In genomic region chr18:7733642-7734041, GRCh38 we compare ENCODE assay signal across 1 cellular context.
TF ChIP-seq lines count a peak whose summit lies in the region.

No MANE protein-coding gene starts in this region.

TF ChIP-seq in WTC11, 78 proteins besides CTCF, POLR2A, EP300 and RAD21 (continued from another document):
- TF ChIP-seq ZNF532 (CRISPR knock-in tag; IDR thresholded peaks at IDR 0.05; ENCODE audit: borderline replicate concordance) = no peak
- TF ChIP-seq GTF2I (CRISPR knock-in tag; conservative IDR thresholded peaks at IDR 0.05) = no peak
- TF ChIP-seq ZSCAN18 (CRISPR knock-in tag; IDR thresholded peaks at IDR 0.05) = no peak
- no peak for TF ChIP-seq MYBL2 (CRISPR knock-in tag; IDR thresholded peaks at IDR 0.05)
- no peak for TF ChIP-seq RELA (CRISPR knock-in tag; IDR thresholded peaks at IDR 0.05; ENCODE audit: borderline replicate concordance)
- TF ChIP-seq ELF4 (CRISPR knock-in tag; IDR thresholded peaks at IDR 0.05; ENCODE audit: low read depth) = no peak
- TF ChIP-seq ZMAT4 (CRISPR knock-in tag; IDR thresholded peaks at IDR 0.05) = no peak
- no peak for TF ChIP-seq NFE2L1 (CRISPR knock-in tag; IDR thresholded peaks at IDR 0.05)
- no peak for TF ChIP-seq AFF4 (CRISPR knock-in tag; IDR thresholded peaks at IDR 0.05; ENCODE audit: borderline replicate concordance)
- TF ChIP-seq ATF6 (CRISPR knock-in tag; IDR thresholded peaks at IDR 0.05) = no peak
- no peak for TF ChIP-seq KAT7 (CRISPR knock-in tag; IDR thresholded peaks at IDR 0.05; ENCODE audit: borderline replicate concordance)
